ENCODE assay signal across 8 cellular contexts in the genomic region with DNA sequence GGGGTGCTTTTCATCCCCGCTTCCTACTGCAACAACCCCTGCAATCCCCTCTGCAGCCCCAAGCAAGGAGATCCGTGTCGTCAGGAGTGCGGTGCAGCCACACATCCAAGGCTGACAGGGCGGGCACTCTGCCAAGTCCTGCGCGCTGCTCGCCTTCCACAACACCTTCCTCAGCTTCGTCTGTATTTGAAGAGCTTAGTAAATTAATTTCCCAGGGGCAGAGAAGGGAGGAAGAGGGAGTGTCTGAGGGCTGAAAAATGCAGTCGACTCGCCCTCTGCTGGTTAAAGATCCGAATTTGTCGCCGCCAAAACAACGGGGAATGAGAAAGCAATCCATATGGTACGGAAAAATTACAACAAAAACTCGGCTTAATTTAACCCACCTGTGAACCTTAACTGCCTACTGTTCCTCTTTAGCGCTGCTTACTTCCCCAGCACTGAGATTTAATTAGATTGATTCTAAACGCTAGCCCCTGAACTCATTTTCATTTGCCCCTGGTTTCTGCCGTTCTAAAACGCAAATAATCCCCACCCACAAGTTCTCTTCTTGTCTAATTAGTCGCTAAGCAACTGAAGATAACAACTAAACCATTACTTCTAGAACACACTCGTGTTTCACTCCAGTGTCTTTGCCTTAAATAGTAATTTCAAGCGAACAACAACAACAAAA. TPM values are rescaled to one million over a fixed set of nuclear protein-coding genes. Genes with fewer than 3 reads are reported as not detected.
DNase-seq lines count a peak whose midpoint lies in the region; FAIRE-seq and TF ChIP-seq lines count a peak whose summit lies in the region.

No MANE protein-coding gene starts in this region.

- no peak overlapping the region for H4K8ac ChIP-seq in H9 (replicated peaks; ENCODE audit: insufficient read length, low read depth, low read length)

- peaks cover 7% of the 10 kb centered on the region for H3K27me3 Mint-ChIP-seq in H9 (ENCODE audit: low read depth)
- H3K27me3 Mint-ChIP-seq in activated T-cell treated with anti-CD3 and anti-CD28 coated beads, Interleukin-2, amount 50 U/mL, for 24 hours: peaks cover 7% of the 10 kb centered on the region

- H2AK5ac ChIP-seq in H9 (ENCODE audit: insufficient read length, low read length): no peak overlapping the region

- H3K4me1 ChIP-seq in H9 (ENCODE audit: insufficient read depth, low read length) (peaks cover 2% of the 10 kb centered on the region; the same call in 1 of the 2 replicates), duodenal mucosa (ENCODE audit: control insufficient read depth in 1 of 2, insufficient read depth in 2 of 2, low read length in 2 of 2) (no peaks in the 10 kb centered on the region)

- no peak for FAIRE-seq in GM19239 (lab: Jason Lieb, UNC)

- H3K14ac ChIP-seq in H9 (ENCODE audit: insufficient read depth, low read length): peak overlapping the region; percentile 74

- H4K20me1 ChIP-seq in H9 (ENCODE audit: control insufficient read depth, insufficient read depth, insufficient read length): no peaks in the 10 kb centered on the region

- no peak overlapping the region for H3K23ac ChIP-seq in H9 (ENCODE audit: insufficient read length, low read depth, low read length)

- H2BK5ac ChIP-seq in H9 (ENCODE audit: insufficient read length, low read length): peak overlapping the region; percentile 56

- H3K27ac Mint-ChIP-seq in H9: no peak overlapping the region
- H3K27ac Mint-ChIP-seq in activated T-cell treated with anti-CD3 and anti-CD28 coated beads, Interleukin-2, amount 50 U/mL, for 24 hours: no peak overlapping the region

- DNase-seq in H9 (peak; percentile 77), NCI-H460 (ENCODE audit: extremely low read depth, low read depth) (peak; percentile 56), middle frontal gyrus (ENCODE audit: extremely low spot score, low spot score) (peak; percentile 65), GM19239 (ENCODE audit: insufficient read length, low spot score) (no peak)
- DNase-seq in NK-92 treated with Interleukin-12 subunit alpha and Interleukin-12 subunit beta, amount 100 ng/mL, for 24 hours (lab: John Stamatoyannopoulos, UW): no peak
- no peak for DNase-seq in activated CD4-positive, alpha-beta T cell treated with anti-CD3 and anti-CD28 coated beads, Interleukin-2, amount 50 U/mL, for 48 hours
- DNase-seq in activated T-cell treated with anti-CD3 and anti-CD28 coated beads, Interleukin-2, amount 50 U/mL, for 24 hours: no peak

- no CpG with 5 or more reads among the region's 24 CpGs for WGBS in H9 (ENCODE audit: extremely low coverage, insufficient read length, low lambda C conversion rate)

- H3T11ph ChIP-seq in H9 (ENCODE audit: low read length): peak overlapping the region; percentile 81

- H3K4me3 Mint-ChIP-seq in H9: no peak overlapping the region
- no peak overlapping the region for H3K4me3 Mint-ChIP-seq in activated T-cell treated with anti-CD3 and anti-CD28 coated beads, Interleukin-2, amount 50 U/mL, for 24 hours

- no peaks in the 10 kb centered on the region for H3K79me2 ChIP-seq in H9 (ENCODE audit: insufficient read depth, low read length)

- H3K23me2 ChIP-seq in H9 (ENCODE audit: insufficient read length, low read depth, low read length, poor library complexity, severe bottlenecking): peaks cover 15% of the 10 kb centered on the region

- no peak overlapping the region for H4K91ac ChIP-seq in H9 (ENCODE audit: insufficient read length, low read depth, low read length)

- no peak overlapping the region for H2BK20ac ChIP-seq in H9 (ENCODE audit: low read depth, low read length, poor library complexity, severe bottlenecking)

- peak overlapping the region; percentile 91 for H3K18ac ChIP-seq in H9 (ENCODE audit: insufficient read length, low read depth, low read length)

- H3K9me3 Mint-ChIP-seq in H9: no peaks in the 10 kb centered on the region
- H3K9me3 Mint-ChIP-seq in activated T-cell treated with anti-CD3 and anti-CD28 coated beads, Interleukin-2, amount 50 U/mL, for 24 hours: no peaks in the 10 kb centered on the region

- no peaks in the 10 kb centered on the region for H3K9me3 ChIP-seq in H9 (ENCODE audit: control insufficient read depth, low read depth, low read length)
- H3K9me3 ChIP-seq in duodenal mucosa (ENCODE audit: control insufficient read depth in 1 of 2, low read length in 2 of 2): peaks cover 0 to 4% of the 10 kb centered on the region in 2 donors

- no peak overlapping the region; the same call in 1 of the 2 replicates for H3K4ac ChIP-seq in H9 (ENCODE audit: low read depth, low read length)

- H3K36me3 Mint-ChIP-seq in H9 (ENCODE audit: insufficient read depth in 1 of 3, low read depth in 3 of 3): no peaks in the 10 kb centered on the region
- H3K36me3 Mint-ChIP-seq in activated T-cell treated with anti-CD3 and anti-CD28 coated beads, Interleukin-2, amount 50 U/mL, for 24 hours (ENCODE audit: low read depth): no peaks in the 10 kb centered on the region

- peak overlapping the region; percentile 24 to 46 for H3K4me3 ChIP-seq in duodenal mucosa (ENCODE audit: low read depth in 1 of 2, low read length in 2 of 2)

- H3K56ac ChIP-seq in H9 (ENCODE audit: insufficient read length, low read depth, low read length): peak overlapping the region; percentile 15

- no peaks in the 10 kb centered on the region for H3K36me3 ChIP-seq in duodenal mucosa (ENCODE audit: control insufficient read depth in 1 of 2, insufficient read depth in 2 of 2, low read length in 2 of 2)

- no peak overlapping the region for H2BK15ac ChIP-seq in H9 (ENCODE audit: low read depth, low read length)

- peak; percentile 89 for TF ChIP-seq CTCF in H9 (conservative IDR thresholded peaks at IDR 0.05)

- H4K5ac ChIP-seq in H9 (ENCODE audit: insufficient read length, low read depth, low read length): peak overlapping the region; percentile 5

- H3K27me3 ChIP-seq in H9 (ENCODE audit: insufficient read depth, low read length) (no peaks in the 10 kb centered on the region), duodenal mucosa (ENCODE audit: control insufficient read depth in 1 of 2, insufficient read depth in 2 of 2, low read length in 2 of 2) (no peaks in the 10 kb centered on the region)

- peak overlapping the region; percentile 96 for H3K4me2 ChIP-seq in H9 (ENCODE audit: insufficient read depth, insufficient read length, low read length)

- no peak overlapping the region for H2AFZ ChIP-seq in H9 (ENCODE audit: low read length)

- H3K9ac ChIP-seq in H9 (ENCODE audit: extremely low read depth, insufficient read length, low read length): peak overlapping the region; percentile 89
- H3K9ac ChIP-seq in duodenal mucosa (ENCODE audit: low read depth in 1 of 2, low read length in 2 of 2): peak overlapping the region in 1 of 2 donors; percentile 26

- no peaks in the 10 kb centered on the region for H3K79me1 ChIP-seq in H9 (ENCODE audit: insufficient read depth, low read depth, low read length, poor library complexity, severe bottlenecking)

- peaks cover 5 to 17% of the 10 kb centered on the region in 2 experiments for H3K4me1 Mint-ChIP-seq in H9
- no peaks in the 10 kb centered on the region for H3K4me1 Mint-ChIP-seq in activated T-cell treated with anti-CD3 and anti-CD28 coated beads, Interleukin-2, amount 50 U/mL, for 24 hours (ENCODE audit: low read depth)

- H2BK120ac ChIP-seq in H9 (ENCODE audit: low read depth, low read length, poor library complexity, severe bottlenecking): no peak overlapping the region

- H2BK12ac ChIP-seq in H9 (ENCODE audit: insufficient read length, low read depth, low read length): peak overlapping the region; percentile 55

- H3K27ac ChIP-seq in H9 (ENCODE audit: insufficient read length, low read depth, low read length) (peak overlapping the region; percentile 86), duodenal mucosa (ENCODE audit: low read depth, low read length) (no peak overlapping the region)

RNA-seq across cellular contexts. Expression of a gene that starts 10.9 kb away (rescaled TPM):
- 0.07 and 0.11 TPM in 2 replicates for total RNA-seq in H9 (2021)
- 0.03 TPM in 1 of 2 replicates, not detected in the other for total RNA-seq in NCI-H460 (2014; rRNA removed; shearing (Covaris generic))
- polyA plus RNA-seq in NCI-H460 (2014; cell fraction: nucleus; rRNA removed): not detected in 2 replicates

RNA-seq across cellular contexts. Expression of a gene that starts 54.2 kb away (rescaled TPM):
- 26.3 and 27.7 TPM in 2 replicates for total RNA-seq in H9 (2021)
- total RNA-seq in NCI-H460 (2014; rRNA removed; shearing (Covaris generic)): 0.29 and 0.52 TPM in 2 replicates
- polyA plus RNA-seq in NCI-H460 (2014; cell fraction: nucleus; rRNA removed): 0.08 and 0.56 TPM in 2 replicates

Comparison
In these comparisons a context has a peak if more than half of its experiments do, and no peak if none do; other contexts are left out.
1. DNase-seq: peak in H9 (single experiment), NCI-H460 (single experiment) and middle frontal gyrus (single experiment); none in NK-92 treated with Interleukin-12 subunit alpha and Interleukin-12 subunit beta, amount 100 ng/mL, for 24 hours (single experiment), GM19239 (single experiment), activated CD4-positive, alpha-beta T cell treated with anti-CD3 and anti-CD28 coated beads, Interleukin-2, amount 50 U/mL, for 48 hours (0 of 2) and activated T-cell treated with anti-CD3 and anti-CD28 coated beads, Interleukin-2, amount 50 U/mL, for 24 hours (single experiment).
2. RNA of a gene that starts 54.2 kb away (total RNA-seq): 26.3 to 27.7 TPM in H9; 0.29 to 0.52 TPM in NCI-H460; every median in the first group is over 10 times any median in the second.